ENCODE assay signal across 9 cellular contexts in genomic region chr9:121684381-121685145, GRCh38. TPM values are rescaled to one million over a fixed set of nuclear protein-coding genes. Genes with fewer than 3 reads are reported as not detected.
DNase-seq lines count a peak whose midpoint lies in the region; ATAC-seq and TF ChIP-seq lines count a peak whose summit lies in the region.
"Had no signal": no experiment of that assay in that cellular context is flagged by ENCODE, and none has a peak within 500 bp of the region (broad histone marks: within the 10 kb centered on the region; RNA-seq: fewer than 3 reads in every experiment).

No MANE protein-coding gene starts in this region.

- no peaks in the 10 kb centered on the region for H3K4me1 ChIP-seq in CD8-positive, alpha-beta T cell (ENCODE audit: insufficient read depth, low read length)

- H3K27ac Mint-ChIP-seq in neural crest cell (ENCODE audit: unreplicated experiment), result no peak overlapping the region
- no peak overlapping the region for H3K27ac Mint-ChIP-seq in activated T-helper 2 cell treated with anti-CD3 and anti-CD28 coated beads, Interferon-gamma antibody, Interleukin-2, Interleukin-4, amounts not matched to agents 10 μg/mL and 5 μg/mL and 100 μg/mL, durations not matched to agents 14 hours and 24 hours and 36 hours
- no peak overlapping the region for H3K27ac Mint-ChIP-seq in CD8-positive, alpha-beta T cell

- no peaks in the 10 kb centered on the region for H3K9me3 Mint-ChIP-seq in neural crest cell
- H3K9me3 Mint-ChIP-seq in activated T-helper 2 cell treated with anti-CD3 and anti-CD28 coated beads, Interferon-gamma antibody, Interleukin-2, Interleukin-4, amounts not matched to agents 10 μg/mL and 5 μg/mL and 100 μg/mL, durations not matched to agents 14 hours and 24 hours and 36 hours, result no peaks in the 10 kb centered on the region
- no peaks in the 10 kb centered on the region for H3K9me3 Mint-ChIP-seq in CD8-positive, alpha-beta T cell

- intact Hi-C loops in dorsolateral prefrontal cortex (cut with DNase I), result loop anchor here (2.0 to 5.0 kb wide), 5 partner anchors 50 to 137 kb away; no protein-coding TSS in a partner anchor
- intact Hi-C loops in activated T-helper 2 cell treated with anti-CD3 and anti-CD28 coated beads, Interferon-gamma antibody, Interleukin-2, Interleukin-4, amounts not matched to agents 10 μg/mL and 5 μg/mL and 100 μg/mL, durations not matched to agents 14 hours and 24 hours and 36 hours (cut with micrococcal nuclease), result loop anchor here (5.0 kb wide), 1 partner anchor 137 kb away; no protein-coding TSS in a partner anchor
- intact Hi-C loops in CD8-positive, alpha-beta T cell (cut with DNase I, micrococcal nuclease), result loop anchor here in 1 of 2 experiments (1.0 kb wide), 1 partner anchor 18 kb away; no protein-coding TSS in a partner anchor

- no peaks in the 10 kb centered on the region for H3K27me3 Mint-ChIP-seq in neural crest cell (ENCODE audit: low read depth)
- peaks cover 7% of the 10 kb centered on the region for H3K27me3 Mint-ChIP-seq in activated T-helper 2 cell treated with anti-CD3 and anti-CD28 coated beads, Interferon-gamma antibody, Interleukin-2, Interleukin-4, amounts not matched to agents 10 μg/mL and 5 μg/mL and 100 μg/mL, durations not matched to agents 14 hours and 24 hours and 36 hours (ENCODE audit: low read depth)
- H3K27me3 Mint-ChIP-seq in CD8-positive, alpha-beta T cell (ENCODE audit: low read depth), result peaks cover 10% of the 10 kb centered on the region

- H3K4me3 ChIP-seq in dorsolateral prefrontal cortex, result no peak overlapping the region
- H3K4me3 ChIP-seq in CD8-positive, alpha-beta T cell (ENCODE audit: low read depth, low read length), result no peak overlapping the region

- CTCF ChIA-PET in CD8-positive, alpha-beta T cell (lab: Charles Lee), result interaction anchor here (0.8 kb wide), 1 partner anchor 306 kb away, joined by 4 read pairs; no protein-coding TSS in a partner anchor

- no peaks in the 10 kb centered on the region for H3K4me1 Mint-ChIP-seq in neural crest cell
- H3K4me1 Mint-ChIP-seq in activated T-helper 2 cell treated with anti-CD3 and anti-CD28 coated beads, Interferon-gamma antibody, Interleukin-2, Interleukin-4, amounts not matched to agents 10 μg/mL and 5 μg/mL and 100 μg/mL, durations not matched to agents 14 hours and 24 hours and 36 hours (ENCODE audit: low read depth), result no peaks in the 10 kb centered on the region
- H3K4me1 Mint-ChIP-seq in CD8-positive, alpha-beta T cell (ENCODE audit: low read depth), result no peaks in the 10 kb centered on the region

- H3K27ac ChIP-seq in dorsolateral prefrontal cortex, result peak overlapping the region in 1 of 59 donors; percentile 10
- H3K27ac ChIP-seq in CD8-positive, alpha-beta T cell (ENCODE audit: low read depth, low read length), result no peak overlapping the region
- H3K27ac ChIP-seq: neutrophil had no signal

- no peak overlapping the region for H3K4me3 Mint-ChIP-seq in neural crest cell
- no peak overlapping the region for H3K4me3 Mint-ChIP-seq in activated T-helper 2 cell treated with anti-CD3 and anti-CD28 coated beads, Interferon-gamma antibody, Interleukin-2, Interleukin-4, amounts not matched to agents 10 μg/mL and 5 μg/mL and 100 μg/mL, durations not matched to agents 14 hours and 24 hours and 36 hours (ENCODE audit: low read depth)
- no peak overlapping the region for H3K4me3 Mint-ChIP-seq in CD8-positive, alpha-beta T cell

- no peaks in the 10 kb centered on the region for H3K27me3 ChIP-seq in dorsolateral prefrontal cortex
- no peaks in the 10 kb centered on the region for H3K27me3 ChIP-seq in CD8-positive, alpha-beta T cell (ENCODE audit: insufficient read depth, low read length)

- H3K36me3 ChIP-seq in CD8-positive, alpha-beta T cell (ENCODE audit: insufficient read depth, low read length), result no peaks in the 10 kb centered on the region
- H3K36me3 ChIP-seq: neutrophil had no signal

- H3K9me3 ChIP-seq in CD8-positive, alpha-beta T cell (ENCODE audit: low read length), result no peaks in the 10 kb centered on the region
- H3K9me3 ChIP-seq: neutrophil had no signal

- peak; percentile 8 for DNase-seq in NCI-H2196 (lab: John Stamatoyannopoulos, UW; ENCODE audit: unreplicated experiment)
- DNase-seq in NCI-H2196 treated with DMSO at 0.1 percent for 48 hours (lab: John Stamatoyannopoulos, UW; ENCODE audit: unreplicated experiment), result no peak
- peak in 2 of 10 donors; percentile 51 to 52 for DNase-seq in dorsolateral prefrontal cortex
- DNase-seq in neural crest cell (ENCODE audit: low read depth, low spot score), result peak; percentile 55
- DNase-seq in activated T-helper 2 cell treated with anti-CD3 and anti-CD28 coated beads, Interferon-gamma antibody, Interleukin-2, Interleukin-4, amounts not matched to agents 10 μg/mL and 5 μg/mL and 100 μg/mL, durations not matched to agents 14 hours and 24 hours and 36 hours (ENCODE audit: low spot score), result no peak
- DNase-seq in CD8-positive, alpha-beta T cell, result no peak

- TF ChIP-seq CTCF in LNCAP (IDR thresholded peaks at IDR 0.05) (peak; percentile 72), dorsolateral prefrontal cortex (IDR thresholded peaks at IDR 0.05 in 54 of 56, conservative IDR thresholded peaks at IDR 0.05 in 2 of 56; ENCODE audit: low read depth in 1 of 56, partially characterized antibody in 56 of 56) (peak in 53 of 56 donors; percentile 36 to 76 (median 62)), neural crest cell (conservative IDR thresholded peaks at IDR 0.05) (peak; percentile 63)
- TF ChIP-seq CTCF in CD8-positive, alpha-beta T cell (IDR thresholded peaks at IDR 0.05), result no peak

- no peak for ATAC-seq in CD8-positive, alpha-beta T cell
- no peak for ATAC-seq in HG03521 (IDR thresholded peaks at IDR 0.05; ENCODE audit: unreplicated experiment)

- H3K36me3 Mint-ChIP-seq in neural crest cell (ENCODE audit: low read depth), result no peaks in the 10 kb centered on the region
- no peaks in the 10 kb centered on the region for H3K36me3 Mint-ChIP-seq in activated T-helper 2 cell treated with anti-CD3 and anti-CD28 coated beads, Interferon-gamma antibody, Interleukin-2, Interleukin-4, amounts not matched to agents 10 μg/mL and 5 μg/mL and 100 μg/mL, durations not matched to agents 14 hours and 24 hours and 36 hours (ENCODE audit: low read depth)
- H3K36me3 Mint-ChIP-seq in CD8-positive, alpha-beta T cell, result no peaks in the 10 kb centered on the region

- POLR2A ChIA-PET in CD8-positive, alpha-beta T cell (lab: Charles Lee), result no interaction called here

RNA-seq across cellular contexts. Expression of gene DAB2IP, which starts 33.1 kb away (rescaled TPM):
- total RNA-seq in dorsolateral prefrontal cortex (100 to 1,000 TPM in 19 of 120 experiments, 10 to 100 TPM in 101; 41.7 to 155 (median 82.0) TPM), neural crest cell (46.4 and 48.3 TPM in 2 replicates)
- total RNA-seq in activated T-helper 2 cell treated with anti-CD3 and anti-CD28 coated beads, Interferon-gamma antibody, Interleukin-2, Interleukin-4, amounts not matched to agents 10 μg/mL and 5 μg/mL and 100 μg/mL, durations not matched to agents 14 hours and 24 hours and 36 hours, result 0.02 TPM in 1 of 2 replicates, not detected in the other
- total RNA-seq in CD8-positive, alpha-beta T cell, result 1 to 10 TPM in 1 of 2 experiments, under 1 TPM in 1; 0.58 to 1.2 TPM

Comparison
In these comparisons a context has a peak if more than half of its experiments do, and no peak if none do; other contexts are left out.
1. DNase-seq: peak in NCI-H2196 (single experiment) and neural crest cell (single experiment); none in NCI-H2196 treated with DMSO at 0.1 percent for 48 hours (single experiment), activated T-helper 2 cell treated with anti-CD3 and anti-CD28 coated beads, Interferon-gamma antibody, Interleukin-2, Interleukin-4, amounts not matched to agents 10 μg/mL and 5 μg/mL and 100 μg/mL, durations not matched to agents 14 hours and 24 hours and 36 hours (single experiment) and CD8-positive, alpha-beta T cell (0 of 7).
2. RNA of gene DAB2IP, which starts 33.1 kb away (total RNA-seq): 41.7 to 155 TPM in dorsolateral prefrontal cortex and 46.4 to 48.3 TPM in neural crest cell; 0.58 to 1.2 TPM in CD8-positive, alpha-beta T cell and 0.02 TPM in activated T-helper 2 cell treated with anti-CD3 and anti-CD28 coated beads, Interferon-gamma antibody, Interleukin-2, Interleukin-4, amounts not matched to agents 10 μg/mL and 5 μg/mL and 100 μg/mL, durations not matched to agents 14 hours and 24 hours and 36 hours; every median in the first group is over 10 times any median in the second.